10 cellular contexts compared by ENCODE assay signal in the genomic region with DNA sequence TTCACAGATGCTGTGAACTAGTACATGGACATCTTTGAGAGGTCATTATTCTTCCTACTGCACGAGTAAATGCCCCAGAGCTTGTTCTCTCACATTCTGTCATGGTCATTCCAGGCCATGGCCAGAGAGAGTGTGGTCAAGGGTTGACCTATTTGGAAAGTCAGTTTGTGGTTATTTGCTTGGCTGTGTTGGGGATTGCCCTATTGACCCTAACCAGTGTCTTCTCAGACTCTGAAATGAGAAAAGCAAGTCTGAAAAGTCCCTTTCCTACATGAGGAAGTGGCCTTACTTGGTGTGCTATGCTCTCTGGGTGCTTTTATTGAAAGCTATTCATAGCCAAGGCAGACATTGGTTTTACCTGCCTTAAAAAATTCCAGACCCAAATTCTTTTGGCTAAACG. TPM values are rescaled to one million over a fixed set of nuclear protein-coding genes. Genes with fewer than 3 reads are reported as not detected.
DNase-seq lines count a peak whose midpoint lies in the region; ATAC-seq, FAIRE-seq and TF ChIP-seq lines count a peak whose summit lies in the region.
"Had no signal": no experiment of that assay in that cellular context is flagged by ENCODE, and none has a peak within 500 bp of the region (broad histone marks: within the 10 kb centered on the region; RNA-seq: fewer than 3 reads in every experiment).

No MANE protein-coding gene starts in this region.

- ATAC-seq in GM19463 (IDR thresholded peaks at IDR 0.05; ENCODE audit: unreplicated experiment) (peak; percentile 85), HG02885 (IDR thresholded peaks at IDR 0.05; ENCODE audit: poor library complexity, unreplicated experiment) (peak; percentile 90)

- H3K4me3 ChIP-seq in MG63: no peak overlapping the region
- H3K4me3 ChIP-seq: tibial artery had no signal

- H3K9me3 ChIP-seq in MG63: no peaks in the 10 kb centered on the region
- H3K9me3 ChIP-seq: tibial artery had no signal

- DNase-seq in GM12892 (ENCODE audit: insufficient read length): no peak
- peak; percentile 74 for DNase-seq in RCC 7860 (ENCODE audit: low spot score)
- no peak for DNase-seq in NCI-H2227 (lab: John Stamatoyannopoulos, UW; ENCODE audit: unreplicated experiment)
- no peak for DNase-seq in D341Med (ENCODE audit: low spot score)
- no peak for DNase-seq in MG63
- DNase-seq in foreskin melanocyte: no peak
- DNase-seq: retina, tibial artery had no signal

- no peaks in the 10 kb centered on the region for H3K36me3 ChIP-seq in MG63
- H3K36me3 ChIP-seq: tibial artery had no signal

- no peak for TF ChIP-seq POLR2A in GM12892 (IDR thresholded peaks at IDR 0.05; ENCODE audit: low read depth, low read length)

- peaks cover 5% of the 10 kb centered on the region; the same call in 1 of the 2 replicates for H3K27me3 ChIP-seq in MG63

- FAIRE-seq in GM12892 (lab: Jason Lieb, UNC) (peak; percentile 73), RCC 7860 (lab: Jason Lieb, UNC) (peak; percentile 68)

RNA-seq across cellular contexts. Expression of gene CLIC6, which starts 26.6 kb away (rescaled TPM):
- 9.9 TPM for polyA plus RNA-seq in GM12892 (2012; ENCODE audit: missing spikeins)
- not detected in 2 replicates for total RNA-seq in MG63 (2014; rRNA removed; shearing (Covaris generic); ENCODE audit: low replicate concordance)
